10 cellular contexts compared by ENCODE assay signal in genomic region chr9:107636596-107637405, GRCh38.
DNase-seq lines count a peak whose midpoint lies in the region; ATAC-seq and TF ChIP-seq lines count a peak whose summit lies in the region.
"Had no signal": no experiment of that assay in that cellular context is flagged by ENCODE, and none has a peak within 500 bp of the region (broad histone marks: within the 10 kb centered on the region; RNA-seq: fewer than 3 reads in every experiment).

No MANE protein-coding gene starts in this region.

- intact Hi-C loops in transverse colon (cut with DNase I; ENCODE audit: low total_unique reads) = loop anchor here (2.0 to 5.0 kb wide), 2 partner anchors 146 to 1750 kb away; no protein-coding TSS in a partner anchor

- no peak overlapping the region for H3K27ac Mint-ChIP-seq in T-helper 1 cell treated with Interleukin-12 subunit alpha and Interleukin-12 subunit beta and Interleukin-4 antibody, amounts not matched to agents 30 μg/mL and 1 μg/mL, for 36 hours
- H3K27ac Mint-ChIP-seq in endodermal cell (no peak overlapping the region), naive B cell (peak overlapping the region in 5 of 6 donors; percentile 71 to 86 (median 76))
- H3K27ac Mint-ChIP-seq in activated T-cell treated with anti-CD3 and anti-CD28 coated beads, Interleukin-2, amount 50 U/mL, for 24 hours = no peak overlapping the region

- TF ChIP-seq EP300 in transverse colon (IDR thresholded peaks at IDR 0.05; ENCODE audit: low read depth) = no peak

- WGBS in endodermal cell (ENCODE audit: insufficient coverage in 1 of 2, insufficient read length in 1 of 2), 2 experiments = 93 to 94% methylated on average over 4 to 6 of the region's 6 CpGs
- 65 to 73% methylated on average over 2 to 6 of the region's 6 CpGs for WGBS in transverse colon (ENCODE audit: low coverage in 1 of 2), 2 donors

- peaks cover 4% of the 10 kb centered on the region for H3K4me1 Mint-ChIP-seq in T-helper 1 cell treated with Interleukin-12 subunit alpha and Interleukin-12 subunit beta and Interleukin-4 antibody, amounts not matched to agents 30 μg/mL and 1 μg/mL, for 36 hours (ENCODE audit: low read depth)
- peaks cover 22% of the 10 kb centered on the region for H3K4me1 Mint-ChIP-seq in endodermal cell
- peaks cover 33 to 41% (median 36%) of the 10 kb centered on the region in 3 donors for H3K4me1 Mint-ChIP-seq in naive B cell
- H3K4me1 Mint-ChIP-seq in activated T-cell treated with anti-CD3 and anti-CD28 coated beads, Interleukin-2, amount 50 U/mL, for 24 hours (ENCODE audit: low read depth) = peaks cover 7% of the 10 kb centered on the region

- H3K27me3 Mint-ChIP-seq in T-helper 1 cell treated with Interleukin-12 subunit alpha and Interleukin-12 subunit beta and Interleukin-4 antibody, amounts not matched to agents 30 μg/mL and 1 μg/mL, for 36 hours (ENCODE audit: low read depth) = peaks cover 42% of the 10 kb centered on the region
- H3K27me3 Mint-ChIP-seq in endodermal cell (ENCODE audit: insufficient read depth) (peaks cover 64% of the 10 kb centered on the region), naive B cell (peaks cover 0 to 22% (median 11%) of the 10 kb centered on the region in 3 donors)
- peaks cover 54% of the 10 kb centered on the region for H3K27me3 Mint-ChIP-seq in activated T-cell treated with anti-CD3 and anti-CD28 coated beads, Interleukin-2, amount 50 U/mL, for 24 hours

- DNase-seq in T-helper 1 cell (no peak), endodermal cell (no peak), naive B cell (no peak), transverse colon (no peak), NOMO-1 treated with dmso at 0.1 percent for 144 hours (lab: John Stamatoyannopoulos, UW; ENCODE audit: unreplicated experiment) (no peak)
- DNase-seq in activated T-cell treated with anti-CD3 and anti-CD28 coated beads, Interleukin-2, amount 50 U/mL, for 24 hours = no peak
- DNase-seq: activated naive CD4-positive, alpha-beta T cell treated with anti-CD3 and anti-CD28 coated beads, Interleukin-2, amount 50 U/mL, for 16 hours; T1000 had no signal

- H3K27me3 ChIP-seq in endodermal cell (ENCODE audit: control insufficient read depth, insufficient read depth, low read length, poor library complexity, severe bottlenecking) = peaks cover 60% of the 10 kb centered on the region
- no peaks in the 10 kb centered on the region for H3K27me3 ChIP-seq in transverse colon

- TF ChIP-seq CTCF in endodermal cell (conservative IDR thresholded peaks at IDR 0.05) (no peak), transverse colon (IDR thresholded peaks at IDR 0.05) (no peak)

- no peak for ATAC-seq in naive B cell (ENCODE audit: low read depth in 2 of 2)
- ATAC-seq in HG03039 (IDR thresholded peaks at IDR 0.05; ENCODE audit: unreplicated experiment) = no peak

- H3K4me1 ChIP-seq in endodermal cell (ENCODE audit: control insufficient read depth, insufficient read depth, low read length) = no peaks in the 10 kb centered on the region
- H3K4me1 ChIP-seq in transverse colon = peaks cover 11 to 23% (median 17%) of the 10 kb centered on the region in 4 donors

- H3K36me3 ChIP-seq in endodermal cell (ENCODE audit: control insufficient read depth, insufficient read depth, low read length) (no peaks in the 10 kb centered on the region), transverse colon (no peaks in the 10 kb centered on the region)

- H3K4me3 ChIP-seq in endodermal cell (ENCODE audit: low read length) = no peak overlapping the region
- peak overlapping the region in 1 of 4 donors; percentile 53 for H3K4me3 ChIP-seq in transverse colon

- no peaks in the 10 kb centered on the region for H3K9me3 ChIP-seq in endodermal cell (ENCODE audit: control insufficient read depth, low read length)
- H3K9me3 ChIP-seq in transverse colon = no peaks in the 10 kb centered on the region

- H3K9me3 Mint-ChIP-seq in T-helper 1 cell treated with Interleukin-12 subunit alpha and Interleukin-12 subunit beta and Interleukin-4 antibody, amounts not matched to agents 30 μg/mL and 1 μg/mL, for 36 hours = no peaks in the 10 kb centered on the region
- H3K9me3 Mint-ChIP-seq in endodermal cell (no peaks in the 10 kb centered on the region), naive B cell (no peaks in the 10 kb centered on the region)
- H3K9me3 Mint-ChIP-seq in activated T-cell treated with anti-CD3 and anti-CD28 coated beads, Interleukin-2, amount 50 U/mL, for 24 hours = no peaks in the 10 kb centered on the region

- H3K9ac ChIP-seq in endodermal cell (ENCODE audit: extremely low read depth, low read length, poor library complexity, severe bottlenecking) = no peak overlapping the region

- TF ChIP-seq POLR2A in transverse colon (IDR thresholded peaks at IDR 0.05) = no peak

- in situ Hi-C loops in transverse colon (cut with MboI; ENCODE audit: low pct_ligation_motif_present in 1 of 4, low pct_unique_long_range_greater_than_20kb in 1 of 4, low sequenced_read_pairs in 3 of 4) = no loop called here

- no peak overlapping the region for H3K27ac ChIP-seq in endodermal cell (ENCODE audit: low read depth, low read length)
- H3K27ac ChIP-seq in transverse colon = peak overlapping the region; percentile 84 to 97 (median 92)

- H3K36me3 Mint-ChIP-seq in T-helper 1 cell treated with Interleukin-12 subunit alpha and Interleukin-12 subunit beta and Interleukin-4 antibody, amounts not matched to agents 30 μg/mL and 1 μg/mL, for 36 hours (ENCODE audit: low read depth) = no peaks in the 10 kb centered on the region
- H3K36me3 Mint-ChIP-seq in endodermal cell (ENCODE audit: low read depth) (no peaks in the 10 kb centered on the region), naive B cell (no peaks in the 10 kb centered on the region)
- H3K36me3 Mint-ChIP-seq in activated T-cell treated with anti-CD3 and anti-CD28 coated beads, Interleukin-2, amount 50 U/mL, for 24 hours (ENCODE audit: low read depth) = no peaks in the 10 kb centered on the region

- H3K4me3 Mint-ChIP-seq in T-helper 1 cell treated with Interleukin-12 subunit alpha and Interleukin-12 subunit beta and Interleukin-4 antibody, amounts not matched to agents 30 μg/mL and 1 μg/mL, for 36 hours = peak overlapping the region; percentile 26
- peak overlapping the region; percentile 58 for H3K4me3 Mint-ChIP-seq in endodermal cell
- peak overlapping the region; percentile 80 to 94 (median 88) for H3K4me3 Mint-ChIP-seq in naive B cell
- no peak overlapping the region for H3K4me3 Mint-ChIP-seq in activated T-cell treated with anti-CD3 and anti-CD28 coated beads, Interleukin-2, amount 50 U/mL, for 24 hours

Comparison
In these comparisons a context has a peak if more than half of its experiments do, and no peak if none do; other contexts are left out.
1. H3K27ac Mint-ChIP-seq: peak in naive B cell (5 of 6); none in T-helper 1 cell treated with Interleukin-12 subunit alpha and Interleukin-12 subunit beta and Interleukin-4 antibody, amounts not matched to agents 30 μg/mL and 1 μg/mL, for 36 hours (single experiment), endodermal cell (single experiment) and activated T-cell treated with anti-CD3 and anti-CD28 coated beads, Interleukin-2, amount 50 U/mL, for 24 hours (single experiment).